ENCODE assay signal across 1 cellular context in the genomic region with DNA sequence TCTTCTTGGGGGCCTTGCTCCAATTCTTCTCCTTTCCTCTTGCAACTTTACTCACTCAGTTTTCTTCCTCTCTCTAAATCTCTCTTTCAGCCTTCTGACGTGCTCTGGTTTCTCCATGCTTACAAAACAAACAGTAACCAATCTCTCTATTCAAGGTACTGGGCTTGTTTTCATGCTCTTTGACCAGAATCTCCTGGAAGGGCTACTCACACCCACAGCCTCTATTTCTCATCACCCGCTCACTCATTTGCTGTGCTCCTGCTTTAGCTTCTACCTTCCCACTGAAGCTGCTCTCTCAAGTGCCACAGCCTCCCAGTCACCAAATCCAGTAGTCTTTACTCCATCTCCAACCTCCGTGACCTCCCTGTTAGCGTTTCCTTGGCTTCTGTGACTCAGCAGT.
TF ChIP-seq lines count a peak whose summit lies in the region.

No MANE protein-coding gene starts in this region.

TF ChIP-seq in WTC11, 78 proteins besides CTCF, POLR2A, EP300 and RAD21 (continued from another document):
- TF ChIP-seq, protein P1, sequence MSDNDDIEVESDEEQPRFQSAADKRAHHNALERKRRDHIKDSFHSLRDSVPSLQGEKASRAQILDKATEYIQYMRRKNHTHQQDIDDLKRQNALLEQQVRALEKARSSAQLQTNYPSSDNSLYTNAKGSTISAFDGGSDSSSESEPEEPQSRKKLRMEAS (CRISPR knock-in tag; IDR thresholded peaks at IDR 0.05): no peak
- no peak for TF ChIP-seq MYBL2 (CRISPR knock-in tag; IDR thresholded peaks at IDR 0.05)
- no peak for TF ChIP-seq HMGA2 (CRISPR knock-in tag; IDR thresholded peaks at IDR 0.05)
- TF ChIP-seq, protein P2, sequence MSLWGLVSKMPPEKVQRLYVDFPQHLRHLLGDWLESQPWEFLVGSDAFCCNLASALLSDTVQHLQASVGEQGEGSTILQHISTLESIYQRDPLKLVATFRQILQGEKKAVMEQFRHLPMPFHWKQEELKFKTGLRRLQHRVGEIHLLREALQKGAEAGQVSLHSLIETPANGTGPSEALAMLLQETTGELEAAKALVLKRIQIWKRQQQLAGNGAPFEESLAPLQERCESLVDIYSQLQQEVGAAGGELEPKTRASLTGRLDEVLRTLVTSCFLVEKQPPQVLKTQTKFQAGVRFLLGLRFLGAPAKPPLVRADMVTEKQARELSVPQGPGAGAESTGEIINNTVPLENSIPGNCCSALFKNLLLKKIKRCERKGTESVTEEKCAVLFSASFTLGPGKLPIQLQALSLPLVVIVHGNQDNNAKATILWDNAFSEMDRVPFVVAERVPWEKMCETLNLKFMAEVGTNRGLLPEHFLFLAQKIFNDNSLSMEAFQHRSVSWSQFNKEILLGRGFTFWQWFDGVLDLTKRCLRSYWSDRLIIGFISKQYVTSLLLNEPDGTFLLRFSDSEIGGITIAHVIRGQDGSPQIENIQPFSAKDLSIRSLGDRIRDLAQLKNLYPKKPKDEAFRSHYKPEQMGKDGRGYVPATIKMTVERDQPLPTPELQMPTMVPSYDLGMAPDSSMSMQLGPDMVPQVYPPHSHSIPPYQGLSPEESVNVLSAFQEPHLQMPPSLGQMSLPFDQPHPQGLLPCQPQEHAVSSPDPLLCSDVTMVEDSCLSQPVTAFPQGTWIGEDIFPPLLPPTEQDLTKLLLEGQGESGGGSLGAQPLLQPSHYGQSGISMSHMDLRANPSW (CRISPR knock-in tag; conservative IDR thresholded peaks at IDR 0.05; ENCODE audit: low read depth): no peak
- no peak for TF ChIP-seq ELF4 (CRISPR knock-in tag; IDR thresholded peaks at IDR 0.05; ENCODE audit: low read depth)
- no peak for TF ChIP-seq ATF1 (CRISPR knock-in tag; IDR thresholded peaks at IDR 0.05)
